23 cellular contexts compared by ENCODE assay signal in genomic region chr19:3293560-3293959, GRCh38.
A peak's percentile ranks its signal among the peaks of the same experiment; 100 is the strongest.
DNase-seq lines count a peak whose midpoint lies in the region; ATAC-seq, FAIRE-seq and TF ChIP-seq lines count a peak whose summit lies in the region.
"Had no signal": no experiment of that assay in that cellular context is flagged by ENCODE, and none has a peak within 500 bp of the region (broad histone marks: within the 10 kb centered on the region; RNA-seq: fewer than 3 reads in every experiment).

No MANE protein-coding gene starts in this region.

- H3K27ac ChIP-seq in HepG2 (ENCODE audit: extremely low read length, insufficient read depth, low read length) (no peak overlapping the region), right lobe of liver (no peak overlapping the region), SK-N-SH (ENCODE audit: low read depth in 2 of 2, low read length in 1 of 2) (no peak overlapping the region)
- H3K27ac ChIP-seq: 22Rv1, A549, BLaER1 had no signal

- H3K9me3 ChIP-seq in HepG2 (ENCODE audit: low read length), result no peaks in the 10 kb centered on the region
- no peaks in the 10 kb centered on the region for H3K9me3 ChIP-seq in right lobe of liver
- H3K9me3 ChIP-seq in SK-N-SH, result no peaks in the 10 kb centered on the region
- H3K9me3 ChIP-seq: A549, BE2C, BLaER1 had no signal

- 47% methylated on average over 5 of the region's 9 CpGs for WGBS in HepG2 (ENCODE audit: low lambda C conversion rate)
- 54% methylated on average over 4 of the region's 9 CpGs for WGBS in right lobe of liver (ENCODE audit: insufficient coverage, low coverage, low lambda C conversion rate, missing lambda C conversion rate)
- WGBS in SK-N-SH (ENCODE audit: low lambda C conversion rate), result 43% methylated on average over 5 of the region's 9 CpGs

- H2AFZ ChIP-seq in HepG2 (ENCODE audit: low read length), result no peak overlapping the region
- H2AFZ ChIP-seq in SK-N-SH (ENCODE audit: low read depth), result no peak overlapping the region

- H3F3A ChIP-seq in SK-N-SH (replicated peaks; ENCODE audit: insufficient read depth), result no peaks in the 10 kb centered on the region

- CTCF ChIA-PET in HepG2 (lab: Yijun Ruan, JAX; ENCODE audit: low intra/inter-chr PET ratio, low total read pairs), result no interaction called here
- CTCF ChIA-PET in SK-N-SH (lab: Yijun Ruan, JAX), result interaction anchor here (0.9 to 3.0 kb wide), 2 partner anchors 11 to 179 kb away, joined by 3 to 22 read pairs; no protein-coding TSS in a partner anchor

- POLR2A ChIA-PET in HepG2 (lab: Yijun Ruan, JAX), result no interaction called here
- POLR2A ChIA-PET in SK-N-SH (lab: Yijun Ruan, JAX), result no interaction called here

- H3K79me2 ChIP-seq in HepG2 (ENCODE audit: insufficient read depth, low read length), result no peaks in the 10 kb centered on the region
- H3K79me2 ChIP-seq in SK-N-SH (ENCODE audit: insufficient read depth), result no peaks in the 10 kb centered on the region

- in situ Hi-C loops in HepG2 (cut with HindIII; ENCODE audit: extremely low pct_ligation_motif_present, low pct_unique_long_range_greater_than_20kb), result no loop called here

- no peak for TF ChIP-seq CTCF in HepG2 (CRISPR knock-in tag; IDR thresholded peaks at IDR 0.05)
- TF ChIP-seq CTCF in right lobe of liver (IDR thresholded peaks at IDR 0.05), result no peak
- TF ChIP-seq CTCF in SK-N-SH (IDR thresholded peaks at IDR 0.05), result no peak

- no peak for FAIRE-seq in HepG2 (lab: Jason Lieb, UNC)
- FAIRE-seq: A549, GM12878, GM12892, GM18507 had no signal

- H3K4me1 ChIP-seq in HepG2 (ENCODE audit: insufficient read depth, low read length) (peaks cover 36% of the 10 kb centered on the region), right lobe of liver (peaks cover 0 to 20% (median 3%) of the 10 kb centered on the region in 4 donors), SK-N-SH (ENCODE audit: control insufficient read depth in 1 of 2, insufficient read depth in 2 of 2, low read depth in 1 of 2, low read length in 1 of 2) (no peaks in the 10 kb centered on the region)
- H3K4me1 ChIP-seq: A549, BE2C had no signal

- H3K27me3 ChIP-seq in HepG2 (ENCODE audit: control insufficient read depth in 1 of 2, insufficient read depth in 2 of 2, low read length in 2 of 2) (peaks cover 3 to 26% of the 10 kb centered on the region in 2 experiments; a peak in 4 of 5 replicates), right lobe of liver (no peaks in the 10 kb centered on the region), SK-N-SH (ENCODE audit: insufficient read depth) (peaks cover 17% of the 10 kb centered on the region; the same call in 1 of the 2 replicates)

- H3K36me3 ChIP-seq in HepG2 (replicated peaks in 1 of 2; ENCODE audit: control insufficient read depth in 1 of 2, insufficient read depth in 2 of 2, low read length in 2 of 2) (no peaks in the 10 kb centered on the region), right lobe of liver (no peaks in the 10 kb centered on the region), SK-N-SH (replicated peaks in 1 of 2; ENCODE audit: control insufficient read depth in 1 of 2, insufficient read depth in 2 of 2, low read length in 1 of 2) (no peaks in the 10 kb centered on the region)
- H3K36me3 ChIP-seq: BE2C, BLaER1 had no signal

- H3K4me2 ChIP-seq in HepG2 (ENCODE audit: low read depth, low read length) (no peak overlapping the region), SK-N-SH (no peak overlapping the region)
- H3K4me2 ChIP-seq: A549, BLaER1 had no signal

- peak; percentile 39 for ATAC-seq in HepG2
- ATAC-seq in right lobe of liver, result no peak
- no peak for ATAC-seq in HG02623 (IDR thresholded peaks at IDR 0.05; ENCODE audit: unreplicated experiment)
- ATAC-seq: A549, GM12878 had no signal

- H3K9ac ChIP-seq in HepG2 (ENCODE audit: insufficient read depth, low read depth, low read length) (no peak overlapping the region), SK-N-SH (no peak overlapping the region)
- H3K9ac ChIP-seq: BLaER1 had no signal

- H4K20me1 ChIP-seq in HepG2 (ENCODE audit: insufficient read depth, low read length) (no peaks in the 10 kb centered on the region), SK-N-SH (ENCODE audit: insufficient read depth) (no peaks in the 10 kb centered on the region)
- H4K20me1 ChIP-seq: BLaER1 had no signal

- BruUV-seq in HepG2 (replicated peaks; lab: Mats Ljungman, UMichigan), result no TSS peak

- intact Hi-C loops in HepG2 (cut with micrococcal nuclease; ENCODE audit: unreplicated experiment), result no loop called here
- intact Hi-C loops in right lobe of liver (cut with DNase I), result no loop called here

- TF ChIP-seq POLR2A in HepG2 (IDR thresholded peaks at IDR 0.05; ENCODE audit: insufficient read depth in 1 of 2, low read depth in 2 of 2, low read length in 2 of 2) (no peak), right lobe of liver (IDR thresholded peaks at IDR 0.05) (no peak)

- DNase-seq in HepG2 (ENCODE audit: low spot score), result no peak
- no peak for DNase-seq in right lobe of liver
- peak; percentile 30 for DNase-seq in SK-N-SH
- no peak for DNase-seq in cortex of kidney (lab: John Stamatoyannopoulos, UW)
- DNase-seq: BE2C; C1 segment of cervical spinal cord; CD4-positive, alpha-beta memory T cell; CD4-positive, CD25-positive, alpha-beta regulatory T cell; CD8-positive, alpha-beta memory T cell; COR-L47; DMS 273 treated with DMSO at 0.1 percent for 48 hours; DMS153; DMS79; DND-41; EL; GDM1 had no signal

- TF ChIP-seq EP300 in HepG2 (IDR thresholded peaks at IDR 0.05; ENCODE audit: low read depth in 2 of 2, low read length in 2 of 2) (no peak), HepG2 (CRISPR knock-in tag; IDR thresholded peaks at IDR 0.05; ENCODE audit: borderline replicate concordance) (no peak), SK-N-SH (IDR thresholded peaks at IDR 0.05; ENCODE audit: borderline replicate concordance in 1 of 2, low read depth in 1 of 2, low read length in 1 of 2) (no peak)

- no peak overlapping the region for H3K4me3 ChIP-seq in HepG2 (replicated peaks in 1 of 3; ENCODE audit: insufficient read depth in 1 of 3, low read depth in 2 of 3, low read length in 3 of 3)
- no peak overlapping the region for H3K4me3 ChIP-seq in right lobe of liver
- no peak overlapping the region for H3K4me3 ChIP-seq in SK-N-SH (ENCODE audit: low read depth in 2 of 2, low read length in 1 of 2)
- H3K4me3 ChIP-seq: A549, BLaER1, GM12878 had no signal

- no peak for TF ChIP-seq RAD21 in HepG2 (CRISPR knock-in tag; IDR thresholded peaks at IDR 0.05)
- no peak for TF ChIP-seq RAD21 in SK-N-SH (IDR thresholded peaks at IDR 0.05; ENCODE audit: low read length)

- H3K9me2 ChIP-seq in SK-N-SH, result no peaks in the 10 kb centered on the region

TF ChIP-seq in HepG2, 621 proteins besides CTCF, POLR2A, EP300 and RAD21:
- TF ChIP-seq HOXD1 (CRISPR knock-in tag; IDR thresholded peaks at IDR 0.05) (no peak), JARID2 (CRISPR knock-in tag; IDR thresholded peaks at IDR 0.05; ENCODE audit: insufficient replicate concordance) (no peak), MTA1 (CRISPR knock-in tag; IDR thresholded peaks at IDR 0.05; ENCODE audit: borderline replicate concordance) (no peak), SRF (IDR thresholded peaks at IDR 0.05; ENCODE audit: low read depth, low read length) (no peak), ATF7 (IDR thresholded peaks at IDR 0.05) (no peak), ATF7 (CRISPR knock-in tag; IDR thresholded peaks at IDR 0.05) (no peak)

TF ChIP-seq in SK-N-SH, 30 proteins besides CTCF, POLR2A, EP300 and RAD21:
- no peak for TF ChIP-seq TAF1 (IDR thresholded peaks at IDR 0.05; ENCODE audit: borderline replicate concordance, low read depth, low read length)
